1 cellular context compared by ENCODE assay signal in the genomic region with DNA sequence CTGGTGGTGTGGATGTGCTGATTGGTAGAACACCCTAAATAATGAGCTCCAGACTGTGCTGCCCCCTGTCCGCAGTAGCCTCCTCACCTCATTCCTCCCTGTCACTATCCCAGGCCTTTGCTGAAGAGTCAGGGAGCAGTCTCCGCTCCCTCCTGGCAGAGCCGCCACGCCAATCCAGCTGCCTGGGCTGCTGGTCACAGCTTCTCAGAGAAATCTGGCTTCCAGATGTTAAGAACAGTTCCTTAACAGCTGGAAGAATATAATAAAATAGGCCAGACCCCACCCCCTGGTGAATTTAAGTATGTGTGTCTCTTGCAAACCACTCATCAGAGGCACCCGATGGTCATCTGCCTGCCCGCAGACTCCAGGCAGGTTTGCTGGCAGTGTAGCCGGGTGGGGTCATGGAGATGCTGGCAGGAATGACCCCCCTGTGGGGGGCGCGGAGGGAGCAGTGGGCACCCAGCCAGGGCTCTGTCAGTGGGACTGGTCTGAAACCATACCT.
TF ChIP-seq lines count a peak whose summit lies in the region.

No MANE protein-coding gene starts in this region.

TF ChIP-seq in HepG2, 621 proteins besides CTCF, POLR2A, EP300 and RAD21 (continued from another document):
- TF ChIP-seq, protein P1, sequence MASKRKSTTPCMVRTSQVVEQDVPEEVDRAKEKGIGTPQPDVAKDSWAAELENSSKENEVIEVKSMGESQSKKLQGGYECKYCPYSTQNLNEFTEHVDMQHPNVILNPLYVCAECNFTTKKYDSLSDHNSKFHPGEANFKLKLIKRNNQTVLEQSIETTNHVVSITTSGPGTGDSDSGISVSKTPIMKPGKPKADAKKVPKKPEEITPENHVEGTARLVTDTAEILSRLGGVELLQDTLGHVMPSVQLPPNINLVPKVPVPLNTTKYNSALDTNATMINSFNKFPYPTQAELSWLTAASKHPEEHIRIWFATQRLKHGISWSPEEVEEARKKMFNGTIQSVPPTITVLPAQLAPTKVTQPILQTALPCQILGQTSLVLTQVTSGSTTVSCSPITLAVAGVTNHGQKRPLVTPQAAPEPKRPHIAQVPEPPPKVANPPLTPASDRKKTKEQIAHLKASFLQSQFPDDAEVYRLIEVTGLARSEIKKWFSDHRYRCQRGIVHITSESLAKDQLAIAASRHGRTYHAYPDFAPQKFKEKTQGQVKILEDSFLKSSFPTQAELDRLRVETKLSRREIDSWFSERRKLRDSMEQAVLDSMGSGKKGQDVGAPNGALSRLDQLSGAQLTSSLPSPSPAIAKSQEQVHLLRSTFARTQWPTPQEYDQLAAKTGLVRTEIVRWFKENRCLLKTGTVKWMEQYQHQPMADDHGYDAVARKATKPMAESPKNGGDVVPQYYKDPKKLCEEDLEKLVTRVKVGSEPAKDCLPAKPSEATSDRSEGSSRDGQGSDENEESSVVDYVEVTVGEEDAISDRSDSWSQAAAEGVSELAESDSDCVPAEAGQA (IDR thresholded peaks at IDR 0.05; ENCODE audit: low read depth), result no peak
- TF ChIP-seq, protein P1 (CRISPR knock-in tag; IDR thresholded peaks at IDR 0.05; ENCODE audit: borderline replicate concordance), result no peak
- TF ChIP-seq, protein P2, sequence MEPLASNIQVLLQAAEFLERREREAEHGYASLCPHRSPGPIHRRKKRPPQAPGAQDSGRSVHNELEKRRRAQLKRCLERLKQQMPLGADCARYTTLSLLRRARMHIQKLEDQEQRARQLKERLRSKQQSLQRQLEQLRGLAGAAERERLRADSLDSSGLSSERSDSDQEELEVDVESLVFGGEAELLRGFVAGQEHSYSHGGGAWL (CRISPR knock-in tag; IDR thresholded peaks at IDR 0.05), result no peak
- TF ChIP-seq, protein P3, sequence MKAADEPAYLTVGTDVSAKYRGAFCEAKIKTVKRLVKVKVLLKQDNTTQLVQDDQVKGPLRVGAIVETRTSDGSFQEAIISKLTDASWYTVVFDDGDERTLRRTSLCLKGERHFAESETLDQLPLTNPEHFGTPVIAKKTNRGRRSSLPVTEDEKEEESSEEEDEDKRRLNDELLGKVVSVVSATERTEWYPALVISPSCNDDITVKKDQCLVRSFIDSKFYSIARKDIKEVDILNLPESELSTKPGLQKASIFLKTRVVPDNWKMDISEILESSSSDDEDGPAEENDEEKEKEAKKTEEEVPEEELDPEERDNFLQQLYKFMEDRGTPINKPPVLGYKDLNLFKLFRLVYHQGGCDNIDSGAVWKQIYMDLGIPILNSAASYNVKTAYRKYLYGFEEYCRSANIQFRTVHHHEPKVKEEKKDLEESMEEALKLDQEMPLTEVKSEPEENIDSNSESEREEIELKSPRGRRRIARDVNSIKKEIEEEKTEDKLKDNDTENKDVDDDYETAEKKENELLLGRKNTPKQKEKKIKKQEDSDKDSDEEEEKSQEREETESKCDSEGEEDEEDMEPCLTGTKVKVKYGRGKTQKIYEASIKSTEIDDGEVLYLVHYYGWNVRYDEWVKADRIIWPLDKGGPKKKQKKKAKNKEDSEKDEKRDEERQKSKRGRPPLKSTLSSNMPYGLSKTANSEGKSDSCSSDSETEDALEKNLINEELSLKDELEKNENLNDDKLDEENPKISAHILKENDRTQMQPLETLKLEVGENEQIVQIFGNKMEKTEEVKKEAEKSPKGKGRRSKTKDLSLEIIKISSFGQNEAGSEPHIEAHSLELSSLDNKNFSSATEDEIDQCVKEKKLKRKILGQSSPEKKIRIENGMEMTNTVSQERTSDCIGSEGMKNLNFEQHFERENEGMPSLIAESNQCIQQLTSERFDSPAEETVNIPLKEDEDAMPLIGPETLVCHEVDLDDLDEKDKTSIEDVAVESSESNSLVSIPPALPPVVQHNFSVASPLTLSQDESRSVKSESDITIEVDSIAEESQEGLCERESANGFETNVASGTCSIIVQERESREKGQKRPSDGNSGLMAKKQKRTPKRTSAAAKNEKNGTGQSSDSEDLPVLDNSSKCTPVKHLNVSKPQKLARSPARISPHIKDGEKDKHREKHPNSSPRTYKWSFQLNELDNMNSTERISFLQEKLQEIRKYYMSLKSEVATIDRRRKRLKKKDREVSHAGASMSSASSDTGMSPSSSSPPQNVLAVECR (CRISPR knock-in tag; IDR thresholded peaks at IDR 0.05; ENCODE audit: borderline replicate concordance), result no peak
- TF ChIP-seq, protein P4, sequence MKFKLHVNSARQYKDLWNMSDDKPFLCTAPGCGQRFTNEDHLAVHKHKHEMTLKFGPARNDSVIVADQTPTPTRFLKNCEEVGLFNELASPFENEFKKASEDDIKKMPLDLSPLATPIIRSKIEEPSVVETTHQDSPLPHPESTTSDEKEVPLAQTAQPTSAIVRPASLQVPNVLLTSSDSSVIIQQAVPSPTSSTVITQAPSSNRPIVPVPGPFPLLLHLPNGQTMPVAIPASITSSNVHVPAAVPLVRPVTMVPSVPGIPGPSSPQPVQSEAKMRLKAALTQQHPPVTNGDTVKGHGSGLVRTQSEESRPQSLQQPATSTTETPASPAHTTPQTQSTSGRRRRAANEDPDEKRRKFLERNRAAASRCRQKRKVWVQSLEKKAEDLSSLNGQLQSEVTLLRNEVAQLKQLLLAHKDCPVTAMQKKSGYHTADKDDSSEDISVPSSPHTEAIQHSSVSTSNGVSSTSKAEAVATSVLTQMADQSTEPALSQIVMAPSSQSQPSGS (CRISPR knock-in tag; IDR thresholded peaks at IDR 0.05), result no peak
- TF ChIP-seq HES4 (CRISPR knock-in tag; IDR thresholded peaks at IDR 0.05; ENCODE audit: borderline replicate concordance), result 0 out of 2 replicates have a peak, but pooled peaks have one; percentile 37
